In the genomic region with DNA sequence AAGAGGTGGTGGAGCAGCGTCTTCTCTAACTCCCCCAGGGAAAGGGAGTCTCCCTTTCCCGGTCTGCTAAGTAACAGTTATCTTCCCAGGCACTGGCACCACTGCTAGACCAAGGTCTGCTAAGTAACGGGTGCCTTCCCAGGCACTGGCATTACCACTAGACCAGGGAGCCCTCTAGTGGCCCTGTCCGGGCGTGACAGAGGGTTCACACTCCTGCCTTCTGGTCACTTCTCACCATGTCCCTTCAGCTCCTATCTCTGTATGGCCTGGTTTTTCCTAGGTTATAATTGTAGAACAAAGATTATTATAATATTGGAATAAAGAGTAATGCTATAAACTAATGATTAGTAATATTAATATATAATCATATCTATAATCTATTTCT, we compare ENCODE assay signal across 8 cellular contexts. TPM values are rescaled to one million over a fixed set of nuclear protein-coding genes. Genes with fewer than 3 reads are reported as not detected.
A peak's percentile ranks its signal among the peaks of the same experiment; 100 is the strongest.
DNase-seq lines count a peak whose midpoint lies in the region; ATAC-seq and TF ChIP-seq lines count a peak whose summit lies in the region.
"Not testable (repeated sequence)": the region's sequence is repeated elsewhere in the genome, so short reads cannot be mapped to it uniquely, and the experiment has no call there.

No MANE protein-coding gene starts in this region.

- not testable (repeated sequence) for H3K27ac Mint-ChIP-seq in GM23338, nephron progenitor cell

- H3K4me3 ChIP-seq in GM23338; LNCaP clone FGC (ENCODE audit: low read depth, low read length); RWPE2 (ENCODE audit: severe bottlenecking); esophagus squamous epithelium; stomach: not testable (repeated sequence)

- in situ Hi-C loops in G401 (cut with HindIII; ENCODE audit: low sequenced_read_pairs) = not testable (repeated sequence)

- H3K9me2 ChIP-seq in GM23338 (ENCODE audit: insufficient read depth) = not testable (repeated sequence)

- not testable (repeated sequence) for H3K9me3 Mint-ChIP-seq in GM23338; activated T-cell treated with anti-CD3 and anti-CD28 coated beads, Interleukin-2, amount 50 U/mL, for 4 hours; nephron progenitor cell

- ATAC-seq in GM23338 = peak; percentile 55
- peak; percentile 33; the same call in 1 of the 3 replicates for ATAC-seq in RWPE2 (ENCODE audit: low read depth)
- peak; percentile 36 to 56 for ATAC-seq in activated T-cell treated with anti-CD3 and anti-CD28 coated beads, Interleukin-2, amount 50 U/mL, for 4 hours

- WGBS in esophagus squamous epithelium, 2 donors = 0% methylated on average over 2 of the region's 5 CpGs
- 0 to 3% (median 0%) methylated on average over 2 to 3 of the region's 5 CpGs for WGBS in stomach, 5 donors

- DNase-seq in G401 (ENCODE audit: low spot score) = peak; percentile 80
- peak; percentile 56 for DNase-seq in GM23338 (ENCODE audit: low spot score)
- DNase-seq in LNCaP clone FGC (ENCODE audit: low read depth); RWPE2 (ENCODE audit: low spot score); esophagus squamous epithelium (lab: John Stamatoyannopoulos, UW): not testable (repeated sequence)
- DNase-seq in activated T-cell treated with anti-CD3 and anti-CD28 coated beads, Interleukin-2, amount 50 U/mL, for 4 hours = peak; percentile 51
- peak; percentile 81 for DNase-seq in nephron progenitor cell
- peak; percentile 82 for DNase-seq in stomach

- H3K27me3 ChIP-seq in GM23338 (ENCODE audit: insufficient read depth); RWPE2 (ENCODE audit: insufficient read depth, poor library complexity, severe bottlenecking); esophagus squamous epithelium; stomach: not testable (repeated sequence)

- not testable (repeated sequence) for TF ChIP-seq POLR2A in esophagus squamous epithelium (IDR thresholded peaks at IDR 0.05); stomach (IDR thresholded peaks at IDR 0.05)

- H3K4me2 ChIP-seq in GM23338 = not testable (repeated sequence)

- not testable (repeated sequence) for H3K27ac ChIP-seq in GM23338 (ENCODE audit: low read depth)
- H3K27ac ChIP-seq in RWPE2 (ENCODE audit: poor library complexity, severe bottlenecking) (peak overlapping the region; percentile 26), esophagus squamous epithelium (peak overlapping the region in 1 of 4 donors; percentile 70), stomach (peak overlapping the region in 3 of 5 donors; percentile 38 to 77 (median 75))

- not testable (repeated sequence) for H3F3A ChIP-seq in GM23338 (replicated peaks; ENCODE audit: low read depth)

- H3K79me2 ChIP-seq in GM23338 (replicated peaks; ENCODE audit: insufficient read depth) = not testable (repeated sequence)

- H3K36me3 ChIP-seq in GM23338 (ENCODE audit: insufficient read depth) = peaks cover 33% of the 10 kb centered on the region
- peaks cover 93% of the 10 kb centered on the region for H3K36me3 ChIP-seq in RWPE2 (ENCODE audit: low read depth)
- peaks cover 20 to 86% (median 20%) of the 10 kb centered on the region in 3 donors for H3K36me3 ChIP-seq in esophagus squamous epithelium
- H3K36me3 ChIP-seq in stomach = peaks cover 31 to 82% (median 74%) of the 10 kb centered on the region in 4 donors

- H2AFZ ChIP-seq in GM23338 = not testable (repeated sequence)

- H3K36me3 Mint-ChIP-seq in GM23338 (ENCODE audit: low read depth) (peaks cover 78% of the 10 kb centered on the region), nephron progenitor cell (ENCODE audit: low read depth) (peaks cover 62% of the 10 kb centered on the region)
- peaks cover 43% of the 10 kb centered on the region for H3K36me3 Mint-ChIP-seq in activated T-cell treated with anti-CD3 and anti-CD28 coated beads, Interleukin-2, amount 50 U/mL, for 4 hours (ENCODE audit: insufficient read depth)

- H3K27me3 Mint-ChIP-seq in GM23338 (ENCODE audit: insufficient read depth, low read depth, poor library complexity); activated T-cell treated with anti-CD3 and anti-CD28 coated beads, Interleukin-2, amount 50 U/mL, for 4 hours (ENCODE audit: low read depth); nephron progenitor cell (ENCODE audit: low read depth, poor library complexity): not testable (repeated sequence)

- intact Hi-C loops in esophagus squamous epithelium (cut with DNase I); stomach (cut with DNase I; ENCODE audit: low total_unique reads): not testable (repeated sequence)

- H3K4me3 Mint-ChIP-seq in GM23338; activated T-cell treated with anti-CD3 and anti-CD28 coated beads, Interleukin-2, amount 50 U/mL, for 4 hours; nephron progenitor cell: not testable (repeated sequence)

- TF ChIP-seq CTCF in GM23338 (conservative IDR thresholded peaks at IDR 0.05; ENCODE audit: low read depth in 2 of 2) (peak; percentile 40 to 57; a peak in 3 of 4 replicates), LNCaP clone FGC (IDR thresholded peaks at IDR 0.05; ENCODE audit: control insufficient read depth, extremely low read depth, insufficient read depth) (peak; percentile 53), RWPE2 (IDR thresholded peaks at IDR 0.05; ENCODE audit: poor library complexity, severe bottlenecking) (peak; percentile 40), esophagus squamous epithelium (IDR thresholded peaks at IDR 0.05) (peak in 5 of 6 experiments; percentile 9 to 51 (median 43)), nephron progenitor cell (IDR thresholded peaks at IDR 0.05) (peak; percentile 48), stomach (IDR thresholded peaks at IDR 0.05) (peak in 3 of 7 experiments; percentile 27 to 61 (median 54))

- H4K20me1 ChIP-seq in GM23338 (replicated peaks; ENCODE audit: insufficient read depth) = peaks cover 28% of the 10 kb centered on the region

- not testable (repeated sequence) for H3K9me3 ChIP-seq in RWPE2 (ENCODE audit: severe bottlenecking); esophagus squamous epithelium; stomach

- H3K4me1 Mint-ChIP-seq in GM23338 = not testable (repeated sequence)
- peaks cover 35% of the 10 kb centered on the region for H3K4me1 Mint-ChIP-seq in activated T-cell treated with anti-CD3 and anti-CD28 coated beads, Interleukin-2, amount 50 U/mL, for 4 hours (ENCODE audit: low read depth)
- peaks cover 18% of the 10 kb centered on the region for H3K4me1 Mint-ChIP-seq in nephron progenitor cell

- H3K4me1 ChIP-seq in GM23338 (ENCODE audit: insufficient read depth) = not testable (repeated sequence)
- peaks cover 21% of the 10 kb centered on the region for H3K4me1 ChIP-seq in RWPE2 (ENCODE audit: insufficient read depth, poor library complexity, severe bottlenecking)
- H3K4me1 ChIP-seq in esophagus squamous epithelium = peaks cover 4 to 31% (median 5%) of the 10 kb centered on the region in 3 donors
- H3K4me1 ChIP-seq in stomach = peaks cover 0 to 28% (median 10%) of the 10 kb centered on the region in 4 donors

- TF ChIP-seq EP300 in stomach (IDR thresholded peaks at IDR 0.05) = not testable (repeated sequence)

RNA-seq across cellular contexts. Expression of a gene that starts 12.6 kb away (rescaled TPM):
- total RNA-seq in G401 (2014; rRNA removed; shearing (Covaris generic)) = 14.7 and 21.5 TPM in 2 replicates
- 21.6 and 43.0 TPM in 2 replicates for total RNA-seq in GM23338 (2014; rRNA removed; shearing (Covaris generic))
- 25.3 and 25.5 TPM in 2 replicates for polyA plus RNA-seq in GM23338 (2016; fragmentation: Nextera tagmentation; extraction: Ambion mirVana)
- total RNA-seq in activated T-cell treated with anti-CD3 and anti-CD28 coated beads, Interleukin-2, amount 50 U/mL, for 4 hours = 10 to 100 TPM; 29.2 to 48.8 (median 34.3) TPM
- 10 to 100 TPM; 11.1 to 38.1 (median 25.7) TPM for total RNA-seq in esophagus squamous epithelium
- 100 to 1,000 TPM in 2 of 5 donors, 10 to 100 TPM in 3; 18.5 to 141 (median 61.3) TPM for total RNA-seq in stomach
- polyA plus RNA-seq in stomach = 10 to 100 TPM; 16.8 to 82.3 (median 20.7) TPM

RNA-seq across cellular contexts. Expression of a gene that starts 28.0 kb away (rescaled TPM):
- total RNA-seq in G401 (2014; rRNA removed; shearing (Covaris generic)) = 1.6 TPM in 1 of 2 replicates, not detected in the other
- 0.38 and 2.6 TPM in 2 replicates for total RNA-seq in GM23338 (2014; rRNA removed; shearing (Covaris generic))
- polyA plus RNA-seq in GM23338 (2016; fragmentation: Nextera tagmentation; extraction: Ambion mirVana) (5.3 and 5.9 TPM in 2 replicates), stomach (1 to 10 TPM; 1.4 to 3.1 (median 1.9) TPM)
- 1 to 10 TPM in 2 of 3 donors, under 1 TPM in 1; 0.38 to 6.6 (median 1.1) TPM for total RNA-seq in activated T-cell treated with anti-CD3 and anti-CD28 coated beads, Interleukin-2, amount 50 U/mL, for 4 hours
- total RNA-seq in esophagus squamous epithelium (1 to 10 TPM in 2 of 4 donors, under 1 TPM in 2; 0.61 to 5.0 (median 1.1) TPM), stomach (1 to 10 TPM in 2 of 5 donors, not detected in 3; 3.1 to 10.0 TPM)

RNA-seq across cellular contexts. Expression of a gene that starts 37.8 kb away (rescaled TPM):
- total RNA-seq in G401 (2014; rRNA removed; shearing (Covaris generic)) = not detected in 2 replicates
- total RNA-seq in GM23338 (2014; rRNA removed; shearing (Covaris generic)) = not detected in 2 replicates
- polyA plus RNA-seq in GM23338 (2016; fragmentation: Nextera tagmentation; extraction: Ambion mirVana) (3.6 and 4.1 TPM in 2 replicates), stomach (not detected)
- total RNA-seq in activated T-cell treated with anti-CD3 and anti-CD28 coated beads, Interleukin-2, amount 50 U/mL, for 4 hours = not detected
- total RNA-seq in esophagus squamous epithelium (not detected), stomach (not detected)
